Comparison of ENCODE assay signal across 8 cellular contexts in genomic region chr16:30787613-30788378, GRCh38. TPM values are rescaled to one million over a fixed set of nuclear protein-coding genes. Genes with fewer than 3 reads are reported as not detected.
DNase-seq lines count a peak whose midpoint lies in the region; TF ChIP-seq lines count a peak whose summit lies in the region.

No MANE protein-coding gene starts in this region.

- no peak overlapping the region for H3K27ac Mint-ChIP-seq in activated naive CD8-positive, alpha-beta T cell

- H3F3A ChIP-seq in smooth muscle cell (ENCODE audit: low read depth) = no peaks in the 10 kb centered on the region

- peaks cover 3% of the 10 kb centered on the region for H3K36me3 Mint-ChIP-seq in activated naive CD8-positive, alpha-beta T cell

- TF ChIP-seq CTCF in HFF-Myc (IDR thresholded peaks at IDR 0.05; ENCODE audit: low read depth, low read length, missing control alignments) = no peak
- TF ChIP-seq CTCF in smooth muscle cell (IDR thresholded peaks at IDR 0.05; ENCODE audit: borderline replicate concordance, insufficient read depth, poor library complexity, severe bottlenecking) = no peak
- no peak for TF ChIP-seq CTCF in GM10266 (IDR thresholded peaks at IDR 0.05; ENCODE audit: control insufficient read depth, insufficient read depth, low read depth, missing control alignments)

- peaks cover 11% of the 10 kb centered on the region for H4K20me1 ChIP-seq in smooth muscle cell (ENCODE audit: low read depth)

- H3K4me3 ChIP-seq in HFF-Myc (replicated peaks; ENCODE audit: low read depth, low read length) = peak overlapping the region; percentile 86
- H3K4me3 ChIP-seq in iPS-18c (ENCODE audit: insufficient read depth, low read depth, low read length) = peak overlapping the region; percentile 64
- H3K4me3 ChIP-seq in smooth muscle cell = peak overlapping the region; percentile 99

- H3K27me3 Mint-ChIP-seq in activated naive CD8-positive, alpha-beta T cell = no peaks in the 10 kb centered on the region

- H3K4me2 ChIP-seq in smooth muscle cell = peak overlapping the region; percentile 94

- H2AFZ ChIP-seq in smooth muscle cell (ENCODE audit: low read depth) = peak overlapping the region; percentile 83

- H3K4me3 Mint-ChIP-seq in activated naive CD8-positive, alpha-beta T cell = peak overlapping the region; percentile 88

- DNase-seq in HFF-Myc (ENCODE audit: extremely low read depth, low read depth) (no peak), smooth muscle cell (lab: John Stamatoyannopoulos, UW; ENCODE audit: unreplicated experiment) (no peak), DMS 273 treated with DMSO at 0.1 percent for 48 hours (lab: John Stamatoyannopoulos, UW) (no peak), GM10266 (ENCODE audit: extremely low spot score) (no peak), A172 (ENCODE audit: low spot score) (no peak), NCI-H1105 (lab: John Stamatoyannopoulos, UW) (no peak)

- H3K27ac ChIP-seq in smooth muscle cell (ENCODE audit: low read depth) = peak overlapping the region; percentile 79

- WGBS in smooth muscle cell (ENCODE audit: low lambda C conversion rate) = 49% methylated on average over 11 of the region's 11 CpGs

- no peaks in the 10 kb centered on the region for H3K9me3 Mint-ChIP-seq in activated naive CD8-positive, alpha-beta T cell (ENCODE audit: low read depth)

- no peaks in the 10 kb centered on the region for H3K27me3 ChIP-seq in smooth muscle cell (ENCODE audit: low read depth)

- H3K36me3 ChIP-seq in smooth muscle cell (ENCODE audit: low read depth) = no peaks in the 10 kb centered on the region

- peaks cover 14% of the 10 kb centered on the region for H3K4me1 ChIP-seq in smooth muscle cell (ENCODE audit: low read depth)

- H3K9me3 ChIP-seq in iPS-18c (ENCODE audit: control insufficient read depth, insufficient read depth, low read length) (no peaks in the 10 kb centered on the region), smooth muscle cell (replicated peaks; ENCODE audit: low read depth) (no peaks in the 10 kb centered on the region)

- H3K4me1 Mint-ChIP-seq in activated naive CD8-positive, alpha-beta T cell (ENCODE audit: low read depth) = peaks cover 13% of the 10 kb centered on the region

- peaks cover 32% of the 10 kb centered on the region for H3K79me2 ChIP-seq in smooth muscle cell (ENCODE audit: low read depth)

- H3K9ac ChIP-seq in smooth muscle cell (ENCODE audit: low read depth) = peak overlapping the region; percentile 93

RNA-seq across cellular contexts. Expression of gene ZNF629, which starts 0.8 kb away (rescaled TPM):
- 11.2 and 11.6 TPM in 2 replicates for total RNA-seq in smooth muscle cell
- polyA plus RNA-seq in smooth muscle cell = 13.0 and 13.4 TPM in 2 replicates
- total RNA-seq in A172 (2014; rRNA removed; shearing (Covaris generic)) = 20.5 and 20.8 TPM in 2 replicates

RNA-seq across cellular contexts. Expression of gene RNF40, which starts 25.7 kb away (rescaled TPM):
- total RNA-seq in smooth muscle cell = 66.1 and 73.0 TPM in 2 replicates
- polyA plus RNA-seq in smooth muscle cell = 92.5 and 107 TPM in 2 replicates
- total RNA-seq in A172 (2014; rRNA removed; shearing (Covaris generic)) = 105 and 107 TPM in 2 replicates

RNA-seq across cellular contexts. Expression of gene CFAP119, which starts 25.9 kb away (rescaled TPM):
- total RNA-seq in smooth muscle cell = 2.2 and 5.2 TPM in 2 replicates
- polyA plus RNA-seq in smooth muscle cell = 3.0 and 3.5 TPM in 2 replicates
- 6.5 and 10.5 TPM in 2 replicates for total RNA-seq in A172 (2014; rRNA removed; shearing (Covaris generic))

RNA-seq across cellular contexts. Expression of gene PHKG2, which starts 39.6 kb away (rescaled TPM):
- 24.9 and 35.9 TPM in 2 replicates for total RNA-seq in smooth muscle cell
- 39.1 and 40.1 TPM in 2 replicates for polyA plus RNA-seq in smooth muscle cell
- total RNA-seq in A172 (2014; rRNA removed; shearing (Covaris generic)) = 57.7 and 61.5 TPM in 2 replicates
